ENCODE assay signal across 27 cellular contexts in genomic region chr2:16361261-16361990, GRCh38.
"Had no signal": no experiment of that assay in that cellular context is flagged by ENCODE, and none has a peak within 500 bp of the region (broad histone marks: within the 10 kb centered on the region; RNA-seq: fewer than 3 reads in every experiment).

No MANE protein-coding gene starts in this region.

- H3K4me2 ChIP-seq: SK-N-SH had no signal

- H3K36me3 Mint-ChIP-seq: T-cell had no signal

- DNase-seq: Karpas-422, KG1, MM.1S, MV-4-11, NCI-H1048, NCI-H1105, NCI-H1417, NCI-H146, NCI-H1694 treated with DMSO at 0.1 percent for 48 hours, NCI-H1930, NCI-H2081, NCI-H2107, NCI-H2227 treated with DMSO at 0.1 percent for 48 hours, NCI-H510A, NCI-H524 treated with DMSO at 0.1 percent for 48 hours, NCI-H69, NCI-H774, PC-3, SHP77, SK-N-SH, SW 1271, T-cell had no signal

- H3K27ac ChIP-seq: HL-60, RWPE1 had no signal

- FAIRE-seq: HTR-8/SVneo had no signal

- H3K27ac Mint-ChIP-seq: T-cell; T-helper 1 cell treated with Interleukin-12 subunit alpha and Interleukin-12 subunit beta and Interleukin-4 antibody, amounts not matched to agents 30 μg/mL and 1 μg/mL, for 36 hours had no signal

- H3K4me3 Mint-ChIP-seq: T-cell; T-helper 1 cell treated with Interleukin-12 subunit alpha and Interleukin-12 subunit beta and Interleukin-4 antibody, amounts not matched to agents 30 μg/mL and 1 μg/mL, for 36 hours had no signal

- ATAC-seq: Panc1, PC-3, T-cell had no signal

- H3K9ac ChIP-seq: SK-N-SH had no signal

- H3K4me1 Mint-ChIP-seq: T-cell had no signal

- H3K9me3 Mint-ChIP-seq: T-helper 1 cell treated with Interleukin-12 subunit alpha and Interleukin-12 subunit beta and Interleukin-4 antibody, amounts not matched to agents 30 μg/mL and 1 μg/mL, for 36 hours had no signal
